Comparison of ENCODE assay signal across 8 cellular contexts in the genomic region with DNA sequence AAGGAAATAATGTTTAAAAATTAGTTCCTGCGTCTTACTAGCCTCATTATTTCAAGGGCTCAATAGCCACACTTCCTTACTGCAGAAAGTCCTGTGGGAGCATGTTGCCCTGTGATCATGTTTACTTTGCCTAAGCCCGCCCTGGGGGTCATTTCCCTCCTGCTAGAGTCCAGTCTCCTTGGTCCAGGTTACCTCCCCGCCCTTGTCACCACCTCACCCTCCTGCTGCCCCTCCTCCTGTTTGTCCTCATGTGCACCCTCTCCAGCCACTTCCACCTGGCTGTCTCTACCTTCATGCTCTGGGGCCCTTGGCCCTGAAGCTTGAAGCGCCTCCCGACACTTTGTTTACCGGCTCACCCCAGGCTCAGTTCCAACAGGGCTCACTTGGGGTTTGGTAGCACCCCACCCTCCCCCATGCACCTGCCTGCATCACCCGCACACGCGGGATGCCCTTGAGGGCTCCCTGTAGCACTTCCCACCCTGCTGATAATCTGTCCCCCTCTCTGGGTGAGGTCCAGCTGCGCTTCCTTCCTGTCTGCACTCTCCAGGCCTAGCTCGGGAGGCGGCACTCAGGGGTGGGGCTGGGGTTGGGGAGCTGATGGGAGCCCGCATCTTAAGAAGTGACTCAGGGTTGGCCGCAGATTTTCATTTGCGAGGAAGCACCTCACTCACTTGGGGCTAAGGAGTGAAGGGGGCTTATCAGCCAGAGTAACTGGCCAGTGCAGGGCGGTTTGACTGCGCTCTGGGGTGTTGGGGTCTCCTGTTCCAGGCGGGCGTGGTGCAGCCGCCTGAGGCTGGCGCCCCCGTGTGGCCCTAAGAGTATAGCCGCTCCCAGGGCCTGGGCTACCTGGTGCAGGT. TPM values are rescaled to one million over a fixed set of nuclear protein-coding genes. Genes with fewer than 3 reads are reported as not detected.
DNase-seq lines count a peak whose midpoint lies in the region; ATAC-seq, FAIRE-seq and TF ChIP-seq lines count a peak whose summit lies in the region.

No MANE protein-coding gene starts in this region.

- peaks cover 6 to 14% of the 10 kb centered on the region in 2 donors for H3K27me3 Mint-ChIP-seq in CD4-positive, alpha-beta memory T cell
- H3K27me3 Mint-ChIP-seq in H9 (ENCODE audit: low read depth) (peaks cover 12% of the 10 kb centered on the region), astrocyte (ENCODE audit: low read depth, unreplicated experiment) (peaks cover 54% of the 10 kb centered on the region)

- peak in 4 of 5 donors; percentile 39 to 46 (median 44) for DNase-seq in CD4-positive, alpha-beta memory T cell
- DNase-seq in H9 (peak; percentile 96), PC-3 (peak; percentile 67), astrocyte (ENCODE audit: low read depth) (no peak), left kidney (ENCODE audit: low read depth, low spot score) (peak; percentile 87), aorta (no peak)

- H3K79me2 ChIP-seq in H9 (ENCODE audit: insufficient read depth, low read length) (no peaks in the 10 kb centered on the region), PC-3 (ENCODE audit: low read length) (no peaks in the 10 kb centered on the region), astrocyte (ENCODE audit: insufficient read depth, low read length) (no peaks in the 10 kb centered on the region)

- no peak overlapping the region for H2BK120ac ChIP-seq in H9 (ENCODE audit: low read depth, low read length, poor library complexity, severe bottlenecking)

- intact Hi-C loops in CD4-positive, alpha-beta memory T cell (cut with micrococcal nuclease), result no loop called here
- intact Hi-C loops in PC-3 (cut with micrococcal nuclease), result loop anchor here (5.0 kb wide), 1 partner anchor 37 kb away; no protein-coding TSS in a partner anchor
- intact Hi-C loops in aorta (cut with DNase I), result no loop called here

- H3T11ph ChIP-seq in H9 (ENCODE audit: low read length), result no peak overlapping the region

- H3K36me3 ChIP-seq in CD4-positive, alpha-beta memory T cell (ENCODE audit: insufficient read depth, low read length), result no peaks in the 10 kb centered on the region
- H3K36me3 ChIP-seq in PC-3 (ENCODE audit: low read depth, low read length) (no peaks in the 10 kb centered on the region), astrocyte (ENCODE audit: insufficient read depth, low read length) (no peaks in the 10 kb centered on the region), aorta (ENCODE audit: control insufficient read depth in 1 of 2, insufficient read depth in 2 of 2, low read length in 1 of 2) (no peaks in the 10 kb centered on the region)

- H3K14ac ChIP-seq in H9 (ENCODE audit: insufficient read depth, low read length), result no peak overlapping the region

- no peak overlapping the region for H2AFZ ChIP-seq in H9 (ENCODE audit: low read length)
- peak overlapping the region; percentile 74 for H2AFZ ChIP-seq in PC-3 (ENCODE audit: low read length)
- H2AFZ ChIP-seq in astrocyte (ENCODE audit: low read depth, low read length), result no peak overlapping the region

- H2BK5ac ChIP-seq in H9 (ENCODE audit: insufficient read length, low read length), result no peak overlapping the region

- no peak overlapping the region for H4K91ac ChIP-seq in H9 (ENCODE audit: insufficient read length, low read depth, low read length)

- H3K9ac ChIP-seq in H9 (ENCODE audit: extremely low read depth, insufficient read length, low read length) (no peak overlapping the region), PC-3 (ENCODE audit: low read length) (no peak overlapping the region), astrocyte (ENCODE audit: low read length) (no peak overlapping the region)

- H3K4me1 Mint-ChIP-seq in CD4-positive, alpha-beta memory T cell, result peaks cover 13 to 27% (median 17%) of the 10 kb centered on the region in 4 donors
- H3K4me1 Mint-ChIP-seq in H9 (peaks cover 58 to 75% of the 10 kb centered on the region in 2 experiments), astrocyte (ENCODE audit: low read depth, unreplicated experiment) (peaks cover 1% of the 10 kb centered on the region)

- H3K36me3 Mint-ChIP-seq in CD4-positive, alpha-beta memory T cell, result no peaks in the 10 kb centered on the region
- H3K36me3 Mint-ChIP-seq in H9 (ENCODE audit: insufficient read depth in 1 of 3, low read depth in 3 of 3) (no peaks in the 10 kb centered on the region; a peak in 1 of 7 replicates), astrocyte (ENCODE audit: low read depth, unreplicated experiment) (no peaks in the 10 kb centered on the region)

- no peak overlapping the region for H3K18ac ChIP-seq in H9 (ENCODE audit: insufficient read length, low read depth, low read length)

- no peak overlapping the region for H4K5ac ChIP-seq in H9 (ENCODE audit: insufficient read length, low read depth, low read length)

- POLR2A ChIA-PET in CD4-positive, alpha-beta memory T cell (lab: Charles Lee; ENCODE audit: partially characterized antibody), result no interaction called here
- POLR2A ChIA-PET in PC-3 (lab: Charles Lee; ENCODE audit: unreplicated experiment), result no interaction called here

- H3K27ac Mint-ChIP-seq in CD4-positive, alpha-beta memory T cell, result peak overlapping the region in 3 of 7 donors; percentile 61 to 92 (median 79)
- peak overlapping the region in 1 of 3 experiments; percentile 89; a peak in 2 of 7 replicates for H3K27ac Mint-ChIP-seq in H9
- no peak overlapping the region for H3K27ac Mint-ChIP-seq in astrocyte (ENCODE audit: unreplicated experiment)

- no peak overlapping the region for H2BK15ac ChIP-seq in H9 (ENCODE audit: low read depth, low read length)

- peak overlapping the region in 5 of 8 donors; percentile 35 to 74 (median 55) for H3K4me3 Mint-ChIP-seq in CD4-positive, alpha-beta memory T cell
- H3K4me3 Mint-ChIP-seq in H9 (peak overlapping the region; percentile 44 to 66; a peak in 4 of 5 replicates), astrocyte (ENCODE audit: unreplicated experiment) (no peak overlapping the region)

- FAIRE-seq in astrocyte (lab: Jason Lieb, UNC), result no peak

- no peak overlapping the region for H2BK20ac ChIP-seq in H9 (ENCODE audit: low read depth, low read length, poor library complexity, severe bottlenecking)

- H3K23ac ChIP-seq in H9 (ENCODE audit: insufficient read length, low read depth, low read length), result no peak overlapping the region

- no peak overlapping the region for H3K4me2 ChIP-seq in H9 (ENCODE audit: insufficient read depth, insufficient read length, low read length)
- peak overlapping the region; percentile 30; the same call in 1 of the 2 replicates for H3K4me2 ChIP-seq in PC-3 (ENCODE audit: low read length)
- no peak overlapping the region for H3K4me2 ChIP-seq in astrocyte (ENCODE audit: low read length)

- ATAC-seq in PC-3 (peak; percentile 76), aorta (ENCODE audit: low FRiP score) (peak; percentile 43), HG03196 (IDR thresholded peaks at IDR 0.05; ENCODE audit: unreplicated experiment) (no peak), HG02623 (IDR thresholded peaks at IDR 0.05; ENCODE audit: unreplicated experiment) (no peak)

- H2BK12ac ChIP-seq in H9 (ENCODE audit: insufficient read length, low read depth, low read length), result no peak overlapping the region

- H4K8ac ChIP-seq in H9 (replicated peaks; ENCODE audit: insufficient read length, low read depth, low read length), result no peak overlapping the region

- BruUV-seq in PC-3 (replicated peaks; lab: Mats Ljungman, UMichigan), result no TSS peak

- no peaks in the 10 kb centered on the region for H3F3A ChIP-seq in PC-3 (ENCODE audit: low read length, unreplicated experiment)

- peaks cover 12% of the 10 kb centered on the region for H3K4me1 ChIP-seq in CD4-positive, alpha-beta memory T cell (ENCODE audit: insufficient read depth, low read length)
- H3K4me1 ChIP-seq in H9 (ENCODE audit: insufficient read depth, low read length) (peaks cover 21% of the 10 kb centered on the region), PC-3 (ENCODE audit: insufficient read depth, low read length) (peaks cover 27% of the 10 kb centered on the region), astrocyte (ENCODE audit: insufficient read depth, low read length) (no peaks in the 10 kb centered on the region), aorta (ENCODE audit: control insufficient read depth in 1 of 2, insufficient read depth in 2 of 2, low read length in 2 of 2) (no peaks in the 10 kb centered on the region)

- H4K20me1 ChIP-seq in H9 (ENCODE audit: control insufficient read depth, insufficient read depth, insufficient read length) (no peaks in the 10 kb centered on the region), PC-3 (ENCODE audit: low read length) (no peaks in the 10 kb centered on the region), astrocyte (ENCODE audit: insufficient read depth, low read length) (no peaks in the 10 kb centered on the region)

- TF ChIP-seq CTCF in H9 (conservative IDR thresholded peaks at IDR 0.05) (peak; percentile 97), PC-3 (conservative IDR thresholded peaks at IDR 0.05; ENCODE audit: low read depth, low read length) (peak; percentile 72), astrocyte (IDR thresholded peaks at IDR 0.05; ENCODE audit: insufficient read depth, low read depth, low read length) (peak; percentile 23)

- no peak overlapping the region for H3K4ac ChIP-seq in H9 (ENCODE audit: low read depth, low read length)

- no peak overlapping the region for H3K27ac ChIP-seq in CD4-positive, alpha-beta memory T cell (ENCODE audit: low read depth, low read length)
- no peak overlapping the region for H3K27ac ChIP-seq in H9 (ENCODE audit: insufficient read length, low read depth, low read length)
- H3K27ac ChIP-seq in PC-3 (ENCODE audit: low read length), result no peak overlapping the region
- H3K27ac ChIP-seq in astrocyte (ENCODE audit: low read depth, low read length), result no peak overlapping the region
- no peak overlapping the region for H3K27ac ChIP-seq in aorta (ENCODE audit: low read depth in 1 of 2, low read length in 2 of 2)

- no peaks in the 10 kb centered on the region for H3K9me3 ChIP-seq in CD4-positive, alpha-beta memory T cell (ENCODE audit: control insufficient read depth in 1 of 2, low read length in 2 of 2)
- H3K9me3 ChIP-seq in H9 (ENCODE audit: control insufficient read depth, low read depth, low read length) (no peaks in the 10 kb centered on the region), PC-3 (ENCODE audit: low read length) (no peaks in the 10 kb centered on the region), astrocyte (ENCODE audit: insufficient read depth, low read depth, low read length) (no peaks in the 10 kb centered on the region), aorta (ENCODE audit: control insufficient read depth, low read length) (no peaks in the 10 kb centered on the region)

- H3K56ac ChIP-seq in H9 (ENCODE audit: insufficient read length, low read depth, low read length), result no peak overlapping the region

- no peaks in the 10 kb centered on the region for H3K79me1 ChIP-seq in H9 (ENCODE audit: insufficient read depth, low read depth, low read length, poor library complexity, severe bottlenecking)

- CTCF ChIA-PET in CD4-positive, alpha-beta memory T cell (lab: Charles Lee; ENCODE audit: partially characterized antibody), result interaction anchor here (0.6 to 1.4 kb wide), 7 partner anchors 13 to 96 kb away, joined by 3 to 6 read pairs (median 3); no protein-coding TSS in a partner anchor
- CTCF ChIA-PET in PC-3 (lab: Charles Lee), result interaction anchor here (0.6 to 0.9 kb wide), 5 partner anchors 48 to 861 kb away, joined by 3 to 7 read pairs (median 4); no protein-coding TSS in a partner anchor

- no peaks in the 10 kb centered on the region for H3K23me2 ChIP-seq in H9 (ENCODE audit: insufficient read length, low read depth, low read length, poor library complexity, severe bottlenecking)

- no peaks in the 10 kb centered on the region for H3K9me2 ChIP-seq in PC-3 (replicated peaks; ENCODE audit: low read length)

- H2AK5ac ChIP-seq in H9 (ENCODE audit: insufficient read length, low read length), result no peak overlapping the region

- no CpG with 5 or more reads among the region's 23 CpGs for WGBS in H9 (ENCODE audit: extremely low coverage, insufficient read length, low lambda C conversion rate)
- 35 to 38% methylated on average over 23 of the region's 23 CpGs for WGBS in aorta, 2 donors

- no peak overlapping the region for H3K4me3 ChIP-seq in CD4-positive, alpha-beta memory T cell (ENCODE audit: low read length in 2 of 2)
- H3K4me3 ChIP-seq in PC-3 (ENCODE audit: low read length) (no peak overlapping the region), astrocyte (ENCODE audit: insufficient read depth, low read depth, low read length) (no peak overlapping the region), aorta (ENCODE audit: low read length in 2 of 2) (no peak overlapping the region)

- H3K9me3 Mint-ChIP-seq in CD4-positive, alpha-beta memory T cell, result peaks cover 0 to 2% (median 0%) of the 10 kb centered on the region in 8 donors
- no peaks in the 10 kb centered on the region for H3K9me3 Mint-ChIP-seq in H9
- no peaks in the 10 kb centered on the region for H3K9me3 Mint-ChIP-seq in astrocyte (ENCODE audit: unreplicated experiment)

- no peaks in the 10 kb centered on the region for H3K27me3 ChIP-seq in CD4-positive, alpha-beta memory T cell (ENCODE audit: insufficient read depth, low read length)
- H3K27me3 ChIP-seq in H9 (ENCODE audit: insufficient read depth, low read length), result no peaks in the 10 kb centered on the region
- no peaks in the 10 kb centered on the region for H3K27me3 ChIP-seq in PC-3 (ENCODE audit: low read length)
- H3K27me3 ChIP-seq in astrocyte (ENCODE audit: insufficient read depth, low read length), result peaks cover 6% of the 10 kb centered on the region
- H3K27me3 ChIP-seq in aorta (ENCODE audit: control insufficient read depth in 1 of 2, insufficient read depth in 2 of 2, low read length in 1 of 2), result peaks cover 0 to 2% of the 10 kb centered on the region in 2 donors

RNA-seq across cellular contexts. Expression of gene SMIM41, which starts 40.1 kb away (rescaled TPM):
- not detected for total RNA-seq in CD4-positive, alpha-beta memory T cell
- not detected for polyA plus RNA-seq in CD4-positive, alpha-beta memory T cell
- not detected in 2 replicates for total RNA-seq in H9 (2021)
- total RNA-seq in PC-3 (2014; rRNA removed), result not detected in 2 replicates
- 0.18 TPM in 1 of 2 replicates, not detected in the other for total RNA-seq in astrocyte
- under 1 TPM in 1 of 2 donors, not detected in 1; 0.84 TPM for total RNA-seq in aorta
- not detected for polyA plus RNA-seq in aorta

RNA-seq across cellular contexts. Expression of gene ATG101, which starts 49.8 kb away (rescaled TPM):
- 10 to 100 TPM; 24.4 to 27.0 TPM for total RNA-seq in CD4-positive, alpha-beta memory T cell
- 10 to 100 TPM; 22.2 to 27.1 TPM for polyA plus RNA-seq in CD4-positive, alpha-beta memory T cell
- total RNA-seq in H9 (2021) (58.3 and 61.1 TPM in 2 replicates), PC-3 (2014; rRNA removed) (110 and 167 TPM in 2 replicates), astrocyte (54.2 and 60.4 TPM in 2 replicates), aorta (10 to 100 TPM; 28.2 to 32.2 TPM)
- 10 to 100 TPM; 40.9 to 44.0 TPM for polyA plus RNA-seq in aorta

Comparison
In these comparisons a context has a peak if more than half of its experiments do, and no peak if none do; other contexts are left out.
1. DNase-seq: peak in CD4-positive, alpha-beta memory T cell (4 of 5), H9 (single experiment), PC-3 (single experiment) and left kidney (single experiment); none in astrocyte (single experiment) and aorta (0 of 2).
2. CTCF ChIP-seq: peak in every context shown above with its lines; median percentile 97 in H9; 72 in PC-3; 23 in astrocyte.
3. ATAC-seq: peak in PC-3 (single experiment) and aorta (single experiment); none in HG03196 (single experiment) and HG02623 (single experiment).